In genomic region chr12:123094349-123095073, GRCh38 we compare ENCODE assay signal across 9 cellular contexts. TPM values are rescaled to one million over a fixed set of nuclear protein-coding genes. Genes with fewer than 3 reads are reported as not detected.
DNase-seq lines count a peak whose midpoint lies in the region; ATAC-seq and TF ChIP-seq lines count a peak whose summit lies in the region.
"Had no signal": no experiment of that assay in that cellular context is flagged by ENCODE, and none has a peak within 500 bp of the region (broad histone marks: within the 10 kb centered on the region; RNA-seq: fewer than 3 reads in every experiment).

No MANE protein-coding gene starts in this region.

- H3K36me3 ChIP-seq in SJSA1: no peaks in the 10 kb centered on the region
- no peaks in the 10 kb centered on the region for H3K36me3 ChIP-seq in psoas muscle (ENCODE audit: insufficient read depth in 1 of 2, low read depth in 1 of 2)

- peak; percentile 43 to 61 (median 50) for ATAC-seq in psoas muscle
- ATAC-seq in HG03108 (IDR thresholded peaks at IDR 0.05; ENCODE audit: unreplicated experiment): no peak

- intact Hi-C loops in psoas muscle (cut with DNase I): loop anchor here in 1 of 2 donors (10.0 kb wide), 1 partner anchor 50 kb away; no protein-coding TSS in a partner anchor

- WGBS in psoas muscle, 3 donors: 9 to 28% (median 15%) methylated on average over 18 of the region's 18 CpGs

- H3K27me3 ChIP-seq in SJSA1 (replicated peaks) (no peaks in the 10 kb centered on the region), psoas muscle (ENCODE audit: insufficient read depth in 3 of 3, low read length in 2 of 3) (no peaks in the 10 kb centered on the region)

- H3K4me3 ChIP-seq in SJSA1 (no peak overlapping the region), fibroblast of villous mesenchyme (ENCODE audit: low read depth, low read length) (no peak overlapping the region), psoas muscle (no peak overlapping the region)

- H3K9me3 ChIP-seq in SJSA1 (replicated peaks) (no peaks in the 10 kb centered on the region), psoas muscle (no peaks in the 10 kb centered on the region)

- peaks cover 29% of the 10 kb centered on the region for H3K4me1 ChIP-seq in SJSA1 (replicated peaks)
- peaks cover 72% of the 10 kb centered on the region for H3K4me1 ChIP-seq in psoas muscle

- H3K27ac ChIP-seq in SJSA1: no peak overlapping the region
- H3K27ac ChIP-seq in psoas muscle: peak overlapping the region; percentile 80

- TF ChIP-seq CTCF in fibroblast of villous mesenchyme (IDR thresholded peaks at IDR 0.05; ENCODE audit: insufficient read depth, low read depth, low read length) (no peak), psoas muscle (IDR thresholded peaks at IDR 0.05) (no peak)

- peak; percentile 84 for DNase-seq in Daoy (ENCODE audit: low read depth)
- DNase-seq in SJSA1 (ENCODE audit: low read depth in 1 of 2, low spot score in 2 of 2): peak; percentile 65 to 69
- peak; percentile 93 for DNase-seq in fibroblast of villous mesenchyme (ENCODE audit: low read depth)
- DNase-seq in psoas muscle: peak; percentile 62 to 81
- DNase-seq in NOMO-1 treated with DMSO at 0.1 percent for 48 hours (lab: John Stamatoyannopoulos, UW; ENCODE audit: unreplicated experiment): no peak
- DNase-seq in NOMO-1 (lab: John Stamatoyannopoulos, UW; ENCODE audit: unreplicated experiment in 2 of 2): no peak
- DNase-seq in ecto neural progenitor cell (ENCODE audit: low spot score): no peak
- DNase-seq: activated naive CD4-positive, alpha-beta T cell treated with anti-CD3 and anti-CD28 coated beads, Interleukin-2, amount 50 U/mL, for 16 hours had no signal

RNA-seq across cellular contexts. Expression of gene PITPNM2, which starts 56.4 kb away (rescaled TPM):
- total RNA-seq in Daoy (2014; rRNA removed; shearing (Covaris generic)): 1.1 and 1.4 TPM in 2 replicates
- total RNA-seq in SJSA1 (2014; rRNA removed; shearing (Covaris generic)): 0.42 TPM in 1 of 2 replicates, not detected in the other
- total RNA-seq in fibroblast of villous mesenchyme (3.9 and 4.2 TPM in 2 replicates), psoas muscle (1 to 10 TPM; 4.6 to 7.4 (median 5.8) TPM)
- 1 to 10 TPM; 2.2 to 3.5 (median 3.0) TPM for polyA plus RNA-seq in psoas muscle

Comparison
In these comparisons a context has a peak if more than half of its experiments do, and no peak if none do; other contexts are left out.
1. DNase-seq: peak in Daoy (single experiment), SJSA1 (2 of 2), fibroblast of villous mesenchyme (single experiment) and psoas muscle (2 of 2); none in NOMO-1 treated with DMSO at 0.1 percent for 48 hours (single experiment), NOMO-1 (0 of 2) and ecto neural progenitor cell (single experiment).